Comparison of ENCODE assay signal across 18 cellular contexts in the genomic region with DNA sequence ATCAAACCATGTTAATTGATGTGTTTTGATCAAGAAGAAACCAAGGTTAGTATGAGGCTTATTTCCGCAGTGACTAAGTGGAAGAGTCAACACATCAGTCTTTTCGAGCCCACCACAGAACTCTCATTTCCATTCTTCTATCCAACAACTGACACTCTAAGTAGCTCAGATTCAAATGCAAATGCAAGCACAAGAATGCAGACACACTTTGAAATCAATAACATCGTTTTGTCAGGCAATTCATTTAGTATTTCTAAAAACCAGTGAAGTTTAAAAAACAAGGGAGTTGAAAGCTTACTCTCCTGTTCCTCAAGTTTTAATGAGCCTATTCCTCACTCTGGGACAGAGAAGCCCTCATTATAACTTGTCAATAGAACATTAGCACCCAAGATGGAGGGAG.
DNase-seq lines count a peak whose midpoint lies in the region; ATAC-seq, FAIRE-seq and TF ChIP-seq lines count a peak whose summit lies in the region.
"Had no signal": no experiment of that assay in that cellular context is flagged by ENCODE, and none has a peak within 500 bp of the region (broad histone marks: within the 10 kb centered on the region; RNA-seq: fewer than 3 reads in every experiment).

No MANE protein-coding gene starts in this region.

- no CpG with 5 or more reads among the region's 3 CpGs for WGBS in H9 (ENCODE audit: extremely low coverage, insufficient read length, low lambda C conversion rate)
- 28% methylated on average over 3 of the region's 3 CpGs for WGBS in HUES64
- WGBS in endodermal cell (ENCODE audit: insufficient coverage in 1 of 2, insufficient read length in 1 of 2), 2 experiments: 80 to 100% methylated on average over 1 to 3 of the region's 3 CpGs
- WGBS in tibial nerve, 2 donors: 66 to 88% methylated on average over 3 of the region's 3 CpGs
- 57 to 59% methylated on average over 3 of the region's 3 CpGs for WGBS in transverse colon (ENCODE audit: low coverage in 1 of 2), 2 donors

- H3K36me3 Mint-ChIP-seq in H9 (ENCODE audit: insufficient read depth in 1 of 3, low read depth in 3 of 3) (0 out of 7 replicates have a peak, but pooled peaks cover 0 to 7% (median 0%) of the 10 kb centered on the region in 3 experiments), endodermal cell (ENCODE audit: low read depth) (no peaks in the 10 kb centered on the region)
- H3K36me3 Mint-ChIP-seq: CD14-positive monocyte; CD4-positive, alpha-beta memory T cell had no signal

- H3K79me1 ChIP-seq in H9 (ENCODE audit: insufficient read depth, low read depth, low read length, poor library complexity, severe bottlenecking): no peaks in the 10 kb centered on the region

- no peak overlapping the region for H2BK15ac ChIP-seq in H9 (ENCODE audit: low read depth, low read length)

- H3K4me1 Mint-ChIP-seq in H9 (peaks cover 37 to 38% of the 10 kb centered on the region in 2 experiments), endodermal cell (peaks cover 8% of the 10 kb centered on the region)
- H3K4me1 Mint-ChIP-seq: CD14-positive monocyte; CD4-positive, alpha-beta memory T cell had no signal

- H4K8ac ChIP-seq in H9 (replicated peaks; ENCODE audit: insufficient read length, low read depth, low read length): no peak overlapping the region

- H3K4me3 ChIP-seq in HUES64 (ENCODE audit: low read length) (no peak overlapping the region), endodermal cell (ENCODE audit: low read length) (no peak overlapping the region), tibial nerve (no peak overlapping the region), transverse colon (no peak overlapping the region)
- H3K4me3 ChIP-seq: BLaER1 had no signal

- TF ChIP-seq EP300 in tibial nerve (IDR thresholded peaks at IDR 0.05) (no peak), transverse colon (IDR thresholded peaks at IDR 0.05; ENCODE audit: low read depth) (no peak)

- H3K4me1 ChIP-seq in H9 (ENCODE audit: insufficient read depth, low read length) (peaks cover 6% of the 10 kb centered on the region; the same call in 1 of the 2 replicates), HUES64 (ENCODE audit: insufficient read depth, low read length) (peaks cover 31% of the 10 kb centered on the region), endodermal cell (ENCODE audit: control insufficient read depth, insufficient read depth, low read length) (no peaks in the 10 kb centered on the region), tibial nerve (no peaks in the 10 kb centered on the region), transverse colon (no peaks in the 10 kb centered on the region)
- H3K4me1 ChIP-seq: BLaER1 had no signal

- intact Hi-C loops in transverse colon (cut with DNase I; ENCODE audit: low total_unique reads): no loop called here

- no peak overlapping the region for H3K4ac ChIP-seq in H9 (ENCODE audit: low read depth, low read length)

- no peak overlapping the region for H3K4me2 ChIP-seq in H9 (ENCODE audit: insufficient read depth, insufficient read length, low read length)
- H3K4me2 ChIP-seq: BLaER1 had no signal

- H2BK5ac ChIP-seq in H9 (ENCODE audit: insufficient read length, low read length): no peak overlapping the region

- H4K91ac ChIP-seq in H9 (ENCODE audit: insufficient read length, low read depth, low read length): no peak overlapping the region

- TF ChIP-seq CTCF in H9 (conservative IDR thresholded peaks at IDR 0.05) (no peak), endodermal cell (conservative IDR thresholded peaks at IDR 0.05) (no peak), tibial nerve (IDR thresholded peaks at IDR 0.05) (no peak), transverse colon (IDR thresholded peaks at IDR 0.05) (no peak)

- H3K14ac ChIP-seq in H9 (ENCODE audit: insufficient read depth, low read length): no peak overlapping the region

- peak overlapping the region in 2 of 3 experiments; percentile 60 to 62; a peak in 2 of 7 replicates for H3K27ac Mint-ChIP-seq in H9
- peak overlapping the region; percentile 54 for H3K27ac Mint-ChIP-seq in endodermal cell
- H3K27ac Mint-ChIP-seq: CD4-positive, alpha-beta memory T cell had no signal

- DNase-seq in H9 (no peak), endodermal cell (no peak), tibial nerve (ENCODE audit: low spot score in 2 of 2) (no peak), transverse colon (no peak), GM12892 (ENCODE audit: insufficient read length) (no peak)
- DNase-seq: CD4-positive, alpha-beta memory T cell; DMS153; DMS79; GDM1; HCEC 1CT; KG1 had no signal

- H3K27me3 ChIP-seq in H9 (ENCODE audit: insufficient read depth, low read length) (no peaks in the 10 kb centered on the region), HUES64 (ENCODE audit: insufficient read depth, low read length) (no peaks in the 10 kb centered on the region), endodermal cell (ENCODE audit: control insufficient read depth, insufficient read depth, low read length, poor library complexity, severe bottlenecking) (no peaks in the 10 kb centered on the region), tibial nerve (peaks cover 0 to 8% of the 10 kb centered on the region in 2 donors), transverse colon (no peaks in the 10 kb centered on the region)

- H4K5ac ChIP-seq in H9 (ENCODE audit: insufficient read length, low read depth, low read length): no peak overlapping the region

- no peaks in the 10 kb centered on the region for H3K79me2 ChIP-seq in H9 (ENCODE audit: insufficient read depth, low read length)

- H3K9me3 ChIP-seq in H9 (ENCODE audit: control insufficient read depth, low read depth, low read length) (no peaks in the 10 kb centered on the region), HUES64 (ENCODE audit: insufficient read depth, low read depth, low read length) (no peaks in the 10 kb centered on the region), endodermal cell (ENCODE audit: control insufficient read depth, low read length) (no peaks in the 10 kb centered on the region), tibial nerve (no peaks in the 10 kb centered on the region), transverse colon (no peaks in the 10 kb centered on the region)
- H3K9me3 ChIP-seq: BLaER1 had no signal

- no peak for FAIRE-seq in GM12892 (lab: Jason Lieb, UNC)
- FAIRE-seq: A204.1, H1 had no signal

- H3K23me2 ChIP-seq in H9 (ENCODE audit: insufficient read length, low read depth, low read length, poor library complexity, severe bottlenecking): no peaks in the 10 kb centered on the region

- H2BK120ac ChIP-seq in H9 (ENCODE audit: low read depth, low read length, poor library complexity, severe bottlenecking): no peak overlapping the region

- H3K27me3 Mint-ChIP-seq in H9 (ENCODE audit: low read depth) (peaks cover 1% of the 10 kb centered on the region), endodermal cell (ENCODE audit: insufficient read depth) (no peaks in the 10 kb centered on the region)
- H3K27me3 Mint-ChIP-seq: CD4-positive, alpha-beta memory T cell had no signal

- no peak overlapping the region for H3K9ac ChIP-seq in H9 (ENCODE audit: extremely low read depth, insufficient read length, low read length)
- no peak overlapping the region for H3K9ac ChIP-seq in HUES64 (ENCODE audit: low read depth, low read length)
- no peak overlapping the region for H3K9ac ChIP-seq in endodermal cell (ENCODE audit: extremely low read depth, low read length, poor library complexity, severe bottlenecking)
- H3K9ac ChIP-seq: BLaER1 had no signal

- no peak overlapping the region for H2BK12ac ChIP-seq in H9 (ENCODE audit: insufficient read length, low read depth, low read length)

- H2AK5ac ChIP-seq in H9 (ENCODE audit: insufficient read length, low read length): no peak overlapping the region

- H4K20me1 ChIP-seq in H9 (ENCODE audit: control insufficient read depth, insufficient read depth, insufficient read length): no peaks in the 10 kb centered on the region
- H4K20me1 ChIP-seq: BLaER1 had no signal

- no peak overlapping the region for H2AFZ ChIP-seq in H9 (ENCODE audit: low read length)

- no peak overlapping the region for H3K23ac ChIP-seq in H9 (ENCODE audit: insufficient read length, low read depth, low read length)

- H3K9me3 Mint-ChIP-seq in H9 (peaks cover 0 to 36% of the 10 kb centered on the region in 2 experiments; a peak in 3 of 5 replicates), endodermal cell (peaks cover 27% of the 10 kb centered on the region)
- H3K9me3 Mint-ChIP-seq: CD4-positive, alpha-beta memory T cell had no signal

- H3K4me3 Mint-ChIP-seq in H9 (0 out of 5 replicates have a peak overlapping the region, but pooled peaks of 1 of the 2 experiments have one; percentile 19), endodermal cell (no peak overlapping the region)
- H3K4me3 Mint-ChIP-seq: CD14-positive monocyte; CD4-positive, alpha-beta memory T cell had no signal

- no peak overlapping the region for H3K18ac ChIP-seq in H9 (ENCODE audit: insufficient read length, low read depth, low read length)

- no peak for TF ChIP-seq POLR2A in tibial nerve (IDR thresholded peaks at IDR 0.05)
- no peak for TF ChIP-seq POLR2A in transverse colon (IDR thresholded peaks at IDR 0.05)
- no peak for TF ChIP-seq POLR2A in GM12892 (IDR thresholded peaks at IDR 0.05; ENCODE audit: low read depth, low read length)

- in situ Hi-C loops in transverse colon (cut with MboI; ENCODE audit: low pct_ligation_motif_present in 1 of 4, low pct_unique_long_range_greater_than_20kb in 1 of 4, low sequenced_read_pairs in 3 of 4): no loop called here

- H3K36me3 ChIP-seq in HUES64 (ENCODE audit: insufficient read depth, low read length) (no peaks in the 10 kb centered on the region), endodermal cell (ENCODE audit: control insufficient read depth, insufficient read depth, low read length) (no peaks in the 10 kb centered on the region), tibial nerve (no peaks in the 10 kb centered on the region), transverse colon (no peaks in the 10 kb centered on the region)
- H3K36me3 ChIP-seq: BLaER1 had no signal

- H3T11ph ChIP-seq in H9 (ENCODE audit: low read length): no peak overlapping the region

- no peak for ATAC-seq in GM18517 (IDR thresholded peaks at IDR 0.05; ENCODE audit: unreplicated experiment)

- no peak overlapping the region for H2BK20ac ChIP-seq in H9 (ENCODE audit: low read depth, low read length, poor library complexity, severe bottlenecking)

- H3K27ac ChIP-seq in H9 (ENCODE audit: insufficient read length, low read depth, low read length): peak overlapping the region; percentile 60
- peak overlapping the region; percentile 76; the same call in 1 of the 2 replicates for H3K27ac ChIP-seq in HUES64 (ENCODE audit: low read depth, low read length)
- peak overlapping the region; percentile 76 for H3K27ac ChIP-seq in endodermal cell (ENCODE audit: low read depth, low read length)
- no peak overlapping the region for H3K27ac ChIP-seq in tibial nerve
- no peak overlapping the region for H3K27ac ChIP-seq in transverse colon
- H3K27ac ChIP-seq: BLaER1, HL-60 had no signal

- no peak overlapping the region for H3K56ac ChIP-seq in H9 (ENCODE audit: insufficient read length, low read depth, low read length)

Comparison
In these comparisons a context has a peak if more than half of its experiments do, and no peak if none do; other contexts are left out.
1. H3K27ac ChIP-seq: peak in H9 (single experiment), HUES64 (single experiment) and endodermal cell (single experiment); none in tibial nerve (0 of 4) and transverse colon (0 of 4).